8 cellular contexts compared by ENCODE assay signal in the genomic region with DNA sequence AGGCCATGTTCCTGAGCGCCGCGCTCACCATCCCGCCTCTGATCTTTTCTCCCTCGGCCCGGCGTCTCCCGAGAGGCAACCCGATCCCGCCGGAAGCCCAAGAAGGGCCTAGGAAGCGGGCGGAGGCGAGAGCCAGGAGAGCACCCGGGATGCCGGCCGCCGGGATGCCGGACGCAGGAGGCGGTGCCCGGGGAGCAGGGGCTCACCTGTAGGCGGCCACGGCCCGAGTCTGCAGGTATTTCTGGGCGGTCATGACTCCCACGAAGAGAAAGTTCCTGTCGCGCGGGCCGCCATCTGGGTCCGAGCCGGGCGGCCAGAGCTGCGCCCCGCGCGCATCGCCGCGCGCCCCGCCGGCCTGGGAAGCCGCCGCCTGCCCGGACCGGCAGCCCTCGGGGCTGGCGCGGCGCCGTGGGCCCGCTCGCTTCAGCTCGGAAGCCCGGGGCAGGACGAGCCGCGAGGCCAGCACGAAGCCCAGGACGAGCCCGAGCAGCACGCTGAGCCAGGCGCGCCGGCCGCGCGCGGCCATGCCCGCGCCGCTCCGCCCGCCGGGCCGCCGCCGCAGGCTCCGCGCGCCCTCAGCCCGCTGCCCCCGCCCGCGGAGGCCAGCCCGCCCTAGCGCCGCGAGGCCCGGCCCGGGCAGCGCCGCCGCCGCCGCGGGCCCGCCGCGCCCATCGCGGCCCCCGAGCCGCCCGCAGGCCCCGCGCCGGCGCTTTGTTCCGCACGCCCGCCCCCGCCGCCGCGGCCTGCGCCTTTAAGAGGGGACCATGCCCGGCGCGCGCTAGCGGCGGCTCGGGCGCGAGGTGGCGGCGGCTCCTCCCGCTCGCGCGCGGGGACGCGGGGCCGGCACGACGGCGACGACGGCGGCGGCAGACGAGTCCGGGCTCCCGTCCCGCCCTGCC. TPM values are rescaled to one million over a fixed set of nuclear protein-coding genes. Genes with fewer than 3 reads are reported as not detected.
A peak's percentile ranks its signal among the peaks of the same experiment; 100 is the strongest.
DNase-seq lines count a peak whose midpoint lies in the region; ATAC-seq and TF ChIP-seq lines count a peak whose summit lies in the region.

No MANE protein-coding gene starts in this region.

- 0 to 1% methylated on average over 87 to 149 of the region's 149 CpGs for WGBS in aorta, 2 donors

- H3K36me3 ChIP-seq in GM06990 (ENCODE audit: control insufficient read depth, insufficient read depth, low read length) (no peaks in the 10 kb centered on the region), endocrine pancreas (ENCODE audit: control insufficient read depth, insufficient read depth, low read length) (no peaks in the 10 kb centered on the region), muscle layer of colon (ENCODE audit: insufficient read depth, low read length) (no peaks in the 10 kb centered on the region), aorta (ENCODE audit: control insufficient read depth in 1 of 2, insufficient read depth in 2 of 2, low read length in 1 of 2) (no peaks in the 10 kb centered on the region)

- H3K9ac ChIP-seq in endocrine pancreas (ENCODE audit: control insufficient read depth, insufficient read depth, low read length) (peak overlapping the region; percentile 95), muscle layer of colon (ENCODE audit: low read length) (peak overlapping the region; percentile 1)

- H3K4me1 ChIP-seq in endocrine pancreas (ENCODE audit: control insufficient read depth, insufficient read depth, low read length) (peaks cover 5% of the 10 kb centered on the region), muscle layer of colon (ENCODE audit: insufficient read depth, low read length) (peaks cover 27% of the 10 kb centered on the region), aorta (ENCODE audit: control insufficient read depth in 1 of 2, insufficient read depth in 2 of 2, low read length in 2 of 2) (peaks cover 2 to 4% of the 10 kb centered on the region in 2 donors)

- H3K27ac ChIP-seq in muscle layer of colon (ENCODE audit: low read depth, low read length) (peak overlapping the region; percentile 79), aorta (ENCODE audit: low read depth in 1 of 2, low read length in 2 of 2) (peak overlapping the region; percentile 33 to 92)

- no peaks in the 10 kb centered on the region for H3K27me3 ChIP-seq in GM06990 (replicated peaks; ENCODE audit: control insufficient read depth, insufficient read depth, low read length)
- no peaks in the 10 kb centered on the region for H3K27me3 ChIP-seq in endocrine pancreas (ENCODE audit: control insufficient read depth, insufficient read depth, low read length)
- no peaks in the 10 kb centered on the region for H3K27me3 ChIP-seq in muscle layer of colon (ENCODE audit: control insufficient read depth in 1 of 2, insufficient read depth in 2 of 2, low read length in 2 of 2)
- no peaks in the 10 kb centered on the region for H3K27me3 ChIP-seq in aorta (ENCODE audit: control insufficient read depth in 1 of 2, insufficient read depth in 2 of 2, low read length in 1 of 2)

- peak; percentile 25 for ATAC-seq in GM21529 (IDR thresholded peaks at IDR 0.05; ENCODE audit: unreplicated experiment)
- peak; percentile 36 to 46 for ATAC-seq in activated CD4-positive, CD25-positive, alpha-beta regulatory T cell treated with anti-CD3 and anti-CD28 coated beads, Interleukin-2, amount 50 U/mL, for 24 hours
- ATAC-seq in aorta (ENCODE audit: low FRiP score) = no peak
- no peak for ATAC-seq in HG03378 (IDR thresholded peaks at IDR 0.05; ENCODE audit: unreplicated experiment)

- intact Hi-C loops in aorta (cut with DNase I) = loop anchor here (2.0 to 10.0 kb wide), 5 partner anchors 54 to 336 kb away; partner anchors contain the start of gene LRRK1 (in 1 of the 2)

- TF ChIP-seq CTCF in GM06990 (IDR thresholded peaks at IDR 0.05; ENCODE audit: insufficient read depth, low read length, poor library complexity, severe bottlenecking) = no peak

- H3K4me3 ChIP-seq in GM06990 (replicated peaks; ENCODE audit: low read depth, low read length) (peak overlapping the region; percentile 82), endocrine pancreas (ENCODE audit: control insufficient read depth, insufficient read depth, low read length) (peak overlapping the region; percentile 77), muscle layer of colon (ENCODE audit: low read depth in 1 of 2, low read length in 2 of 2) (peak overlapping the region; percentile 79 to 90), aorta (ENCODE audit: low read length in 2 of 2) (peak overlapping the region; percentile 65 to 70)

- no peaks in the 10 kb centered on the region for H3K9me3 ChIP-seq in endocrine pancreas (ENCODE audit: control insufficient read depth, low read length)
- no peaks in the 10 kb centered on the region for H3K9me3 ChIP-seq in muscle layer of colon (ENCODE audit: low read length)
- no peaks in the 10 kb centered on the region for H3K9me3 ChIP-seq in aorta (ENCODE audit: control insufficient read depth, low read length)

- DNase-seq in GM06990 (ENCODE audit: extremely low read depth, insufficient read length) = peak; percentile 44
- peak; percentile 30 for DNase-seq in HuH-7 (ENCODE audit: low spot score)
- peak in 1 of 2 donors; percentile 83 for DNase-seq in aorta

RNA-seq across cellular contexts. Expression of gene CHSY1, which starts 0.7 kb away (rescaled TPM):
- 10 to 100 TPM; 65.4 to 78.4 TPM for total RNA-seq in aorta
- 10 to 100 TPM; 10.8 to 34.2 TPM for polyA plus RNA-seq in aorta

RNA-seq across cellular contexts. Expression of gene SELENOS, which starts 26.1 kb away (rescaled TPM):
- total RNA-seq in aorta = 10 to 100 TPM; 69.0 to 74.3 TPM
- polyA plus RNA-seq in aorta = 100 to 1,000 TPM; 115 to 123 TPM

RNA-seq across cellular contexts. Expression of gene SNRPA1, which starts 43.9 kb away (rescaled TPM):
- 10 to 100 TPM; 46.4 to 49.2 TPM for total RNA-seq in aorta
- polyA plus RNA-seq in aorta = 10 to 100 TPM; 37.6 to 54.1 TPM

Comparison
In these comparisons a context has a peak if more than half of its experiments do, and no peak if none do; other contexts are left out.
1. ATAC-seq: peak in GM21529 (single experiment) and activated CD4-positive, CD25-positive, alpha-beta regulatory T cell treated with anti-CD3 and anti-CD28 coated beads, Interleukin-2, amount 50 U/mL, for 24 hours (2 of 2); none in aorta (single experiment) and HG03378 (single experiment).
2. Peak in every context shown above with its lines, with median percentiles within 50 percentile points of each other: H3K4me3 ChIP-seq.